Comparison of ENCODE assay signal across 38 cellular contexts in genomic region chr9:134825025-134825424, GRCh38. TPM values are rescaled to one million over a fixed set of nuclear protein-coding genes. Genes with fewer than 3 reads are reported as not detected.
"Had no signal": no experiment of that assay in that cellular context is flagged by ENCODE, and none has a peak within 500 bp of the region (broad histone marks: within the 10 kb centered on the region; RNA-seq: fewer than 3 reads in every experiment).

No MANE protein-coding gene starts in this region.

- H3K27me3 Mint-ChIP-seq: activated B cell treated with CpG ODN at 0.5 μM for 24 hours; activated CD4-positive, alpha-beta memory T cell treated with anti-CD3 and anti-CD28 coated beads for 36 hours; activated naive CD4-positive, alpha-beta T cell treated with anti-CD3 and anti-CD28 coated beads, Interleukin-2, amount 10 ng/mL, durations not matched to agents 7 days and 5 days; activated naive CD8-positive, alpha-beta T cell treated with anti-CD3 and anti-CD28 coated beads for 36 hours; IgD-negative memory B cell had no signal

- H3K36me3 Mint-ChIP-seq: activated CD4-positive, alpha-beta memory T cell treated with anti-CD3 and anti-CD28 coated beads for 36 hours; activated naive CD4-positive, alpha-beta T cell treated with anti-CD3 and anti-CD28 coated beads, Interleukin-2, amount 10 ng/mL, durations not matched to agents 7 days and 5 days; activated naive CD8-positive, alpha-beta T cell treated with anti-CD3 and anti-CD28 coated beads for 36 hours; IgD-negative memory B cell had no signal

- H3K4me1 Mint-ChIP-seq: activated B cell treated with CpG ODN at 0.5 μM for 24 hours; activated naive CD4-positive, alpha-beta T cell treated with anti-CD3 and anti-CD28 coated beads, Interleukin-2, amount 10 ng/mL, durations not matched to agents 7 days and 5 days; activated naive CD8-positive, alpha-beta T cell treated with anti-CD3 and anti-CD28 coated beads for 36 hours; central memory CD8-positive, alpha-beta T cell; IgD-negative memory B cell had no signal

- H3K4me3 ChIP-seq: cardiac muscle cell, SJSA1 had no signal

- H3K4me1 ChIP-seq: SJSA1 had no signal

- ATAC-seq: activated T-cell treated with anti-CD3 and anti-CD28 coated beads, Interleukin-2, amount 50 U/mL, for 4 hours; Panc1 had no signal

- H3K9me3 ChIP-seq: SJSA1, SK-N-SH had no signal

- DNase-seq: activated B cell treated with CpG ODN at 0.5 μM for 24 hours; activated CD4-positive, alpha-beta memory T cell treated with anti-CD3 and anti-CD28 coated beads for 36 hours; activated CD4-positive, alpha-beta T cell treated with anti-CD3 and anti-CD28 coated beads for 4 hours; activated CD4-positive, alpha-beta T cell treated with anti-CD3 and anti-CD28 coated beads, Interleukin-2, amount 50 U/mL, for 1 hour; activated CD4-positive, CD25-positive, alpha-beta regulatory T cell treated with anti-CD3 and anti-CD28 coated beads, Interleukin-2, amount 50 U/mL, for 72 hours; activated CD8-positive, alpha-beta memory T cell treated with anti-CD3 and anti-CD28 coated beads, Interleukin-2, amount 50 U/mL, for 4 hours; activated gamma-delta T cell treated with Interleukin-2 at 50 U/mL for 16 hours; activated naive CD4-positive, alpha-beta T cell treated with anti-CD3 and anti-CD28 coated beads, Interleukin-2, amount 10 ng/mL, durations not matched to agents 7 days and 5 days; activated naive CD8-positive, alpha-beta T cell treated with anti-CD3 and anti-CD28 coated beads for 36 hours; activated T-cell treated with anti-CD3 and anti-CD28 coated beads for 4 hours; activated T-cell treated with anti-CD3 and anti-CD28 coated beads, Interleukin-2, amount 50 U/mL, for 4 hours; amniotic stem cell; aorta; Kasumi-1; KG1; MM.1S; MV-4-11; NCI-H1092 treated with DMSO at 0.1 percent for 48 hours; NCI-H1417; NCI-H146; NCI-H187; NCI-H2029 treated with DMSO at 0.1 percent for 48 hours; NCI-H2171 treated with DMSO at 0.1 percent for 48 hours; NCI-H2227 treated with DMSO at 0.1 percent for 48 hours; NCI-H446; NCI-H510A treated with DMSO at 0.1 percent for 48 hours; NCI-H526 treated with DMSO at 0.1 percent for 48 hours; SHP77 treated with DMSO at 0.1 percent for 48 hours; SK-N-SH had no signal

- H3K9me2 ChIP-seq: SK-N-SH had no signal

- H3K4me3 Mint-ChIP-seq: activated B cell treated with CpG ODN at 0.5 μM for 24 hours; activated CD4-positive, alpha-beta memory T cell treated with anti-CD3 and anti-CD28 coated beads for 36 hours; activated naive CD4-positive, alpha-beta T cell treated with anti-CD3 and anti-CD28 coated beads, Interleukin-2, amount 10 ng/mL, durations not matched to agents 7 days and 5 days; activated naive CD8-positive, alpha-beta T cell treated with anti-CD3 and anti-CD28 coated beads for 36 hours; activated T-cell treated with anti-CD3 and anti-CD28 coated beads, Interleukin-2, amount 50 U/mL, for 4 hours; activated T-helper 1 cell treated with anti-CD3 and anti-CD28 coated beads, Interleukin-12 subunit alpha, Interleukin-12 subunit beta, Interleukin-2, Interleukin-4 antibody, amounts not matched to agents 30 ng/mL and 10 ng/mL and 1 ng/mL, durations not matched to agents 14 hours and 24 hours and 36 hours; central memory CD8-positive, alpha-beta T cell; IgD-negative memory B cell; T-helper 1 cell treated with Interleukin-12 subunit alpha and Interleukin-12 subunit beta and Interleukin-4 antibody, amounts not matched to agents 30 μg/mL and 1 μg/mL, for 36 hours; T-helper 2 cell treated with Interferon-gamma antibody and Interleukin-4, amounts not matched to agents 5 μg/mL and 100 μg/mL, for 36 hours had no signal

- H3K9ac ChIP-seq: SK-N-SH had no signal

- H3K27ac Mint-ChIP-seq: activated B cell treated with CpG ODN at 0.5 μM for 24 hours; activated CD4-positive, alpha-beta memory T cell treated with anti-CD3 and anti-CD28 coated beads for 36 hours; activated naive CD4-positive, alpha-beta T cell treated with anti-CD3 and anti-CD28 coated beads, Interleukin-2, amount 10 ng/mL, durations not matched to agents 7 days and 5 days; activated naive CD8-positive, alpha-beta T cell treated with anti-CD3 and anti-CD28 coated beads for 36 hours; activated T-helper 1 cell treated with anti-CD3 and anti-CD28 coated beads, Interleukin-12 subunit alpha, Interleukin-12 subunit beta, Interleukin-2, Interleukin-4 antibody, amounts not matched to agents 30 ng/mL and 10 ng/mL and 1 ng/mL, durations not matched to agents 14 hours and 24 hours and 36 hours; IgD-negative memory B cell; T-helper 1 cell treated with Interleukin-12 subunit alpha and Interleukin-12 subunit beta and Interleukin-4 antibody, amounts not matched to agents 30 μg/mL and 1 μg/mL, for 36 hours; T-helper 2 cell treated with Interferon-gamma antibody and Interleukin-4, amounts not matched to agents 5 μg/mL and 100 μg/mL, for 36 hours had no signal

- H3K27me3 ChIP-seq: cardiac muscle cell, SJSA1 had no signal

- H3K9me3 Mint-ChIP-seq: activated B cell treated with CpG ODN at 0.5 μM for 24 hours; activated CD4-positive, alpha-beta memory T cell treated with anti-CD3 and anti-CD28 coated beads for 36 hours; activated naive CD4-positive, alpha-beta T cell treated with anti-CD3 and anti-CD28 coated beads, Interleukin-2, amount 10 ng/mL, durations not matched to agents 7 days and 5 days; activated naive CD8-positive, alpha-beta T cell treated with anti-CD3 and anti-CD28 coated beads for 36 hours; activated T-cell treated with anti-CD3 and anti-CD28 coated beads, Interleukin-2, amount 50 U/mL, for 4 hours; activated T-helper 1 cell treated with anti-CD3 and anti-CD28 coated beads, Interleukin-12 subunit alpha, Interleukin-12 subunit beta, Interleukin-2, Interleukin-4 antibody, amounts not matched to agents 30 ng/mL and 10 ng/mL and 1 ng/mL, durations not matched to agents 14 hours and 24 hours and 36 hours; central memory CD8-positive, alpha-beta T cell; IgD-negative memory B cell; T-helper 1 cell treated with Interleukin-12 subunit alpha and Interleukin-12 subunit beta and Interleukin-4 antibody, amounts not matched to agents 30 μg/mL and 1 μg/mL, for 36 hours; T-helper 2 cell treated with Interferon-gamma antibody and Interleukin-4, amounts not matched to agents 5 μg/mL and 100 μg/mL, for 36 hours had no signal

- H3K4me2 ChIP-seq: SK-N-SH had no signal

- H3K27ac ChIP-seq: cardiac muscle cell, SJSA1 had no signal

RNA-seq across cellular contexts. Expression of gene FCN2, which starts 55.6 kb away (rescaled TPM):
- total RNA-seq: activated B cell treated with CpG ODN at 0.5 μM for 24 hours; activated CD4-positive, alpha-beta memory T cell treated with anti-CD3 and anti-CD28 coated beads for 36 hours; activated naive CD8-positive, alpha-beta T cell treated with anti-CD3 and anti-CD28 coated beads for 36 hours; activated T-cell treated with anti-CD3 and anti-CD28 coated beads, Interleukin-2, amount 50 U/mL, for 4 hours; activated T-helper 1 cell treated with anti-CD3 and anti-CD28 coated beads, Interleukin-12 subunit alpha, Interleukin-12 subunit beta, Interleukin-2, Interleukin-4 antibody, amounts not matched to agents 30 ng/mL and 10 ng/mL and 1 ng/mL, durations not matched to agents 14 hours and 24 hours and 36 hours; cardiac muscle cell; RPMI7951; SJSA1 had no signal
- polyA plus RNA-seq: aorta, cardiac muscle cell, IgD-negative memory B cell, SK-N-SH had no signal
